Comparison of ENCODE assay signal across 1 cellular context in the genomic region with DNA sequence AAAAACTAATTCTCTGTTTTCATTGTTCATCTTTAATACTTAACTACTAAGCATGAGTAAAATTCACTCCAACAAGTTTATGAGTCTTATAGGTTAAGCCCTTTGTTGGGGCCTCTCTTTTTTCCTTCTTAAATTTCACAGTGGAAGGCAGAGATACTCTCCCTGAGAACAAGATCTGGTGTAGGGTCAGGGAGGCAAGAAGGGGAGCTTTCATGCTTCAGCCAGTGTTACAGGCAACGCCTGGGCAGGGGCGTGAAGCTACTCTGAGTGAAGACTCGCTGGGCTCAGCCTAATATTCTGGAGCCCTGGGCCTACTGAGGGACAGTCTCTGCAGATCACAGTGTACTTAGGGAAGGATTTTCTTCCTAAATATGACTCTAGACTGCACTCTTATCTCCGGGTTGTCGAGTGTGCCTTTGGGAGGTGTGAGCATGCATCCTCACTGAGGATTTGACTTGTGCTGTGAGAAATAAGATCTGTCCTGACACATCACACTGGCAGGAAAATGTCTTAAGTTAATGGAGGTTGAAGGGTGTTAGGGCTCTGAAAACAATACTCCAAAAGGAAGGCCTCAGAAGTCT.
TF ChIP-seq lines count a peak whose summit lies in the region.

No MANE protein-coding gene starts in this region.

TF ChIP-seq in K562, 482 proteins besides CTCF, POLR2A, EP300 and RAD21 (continued from another document):
- TF ChIP-seq, protein P1, sequence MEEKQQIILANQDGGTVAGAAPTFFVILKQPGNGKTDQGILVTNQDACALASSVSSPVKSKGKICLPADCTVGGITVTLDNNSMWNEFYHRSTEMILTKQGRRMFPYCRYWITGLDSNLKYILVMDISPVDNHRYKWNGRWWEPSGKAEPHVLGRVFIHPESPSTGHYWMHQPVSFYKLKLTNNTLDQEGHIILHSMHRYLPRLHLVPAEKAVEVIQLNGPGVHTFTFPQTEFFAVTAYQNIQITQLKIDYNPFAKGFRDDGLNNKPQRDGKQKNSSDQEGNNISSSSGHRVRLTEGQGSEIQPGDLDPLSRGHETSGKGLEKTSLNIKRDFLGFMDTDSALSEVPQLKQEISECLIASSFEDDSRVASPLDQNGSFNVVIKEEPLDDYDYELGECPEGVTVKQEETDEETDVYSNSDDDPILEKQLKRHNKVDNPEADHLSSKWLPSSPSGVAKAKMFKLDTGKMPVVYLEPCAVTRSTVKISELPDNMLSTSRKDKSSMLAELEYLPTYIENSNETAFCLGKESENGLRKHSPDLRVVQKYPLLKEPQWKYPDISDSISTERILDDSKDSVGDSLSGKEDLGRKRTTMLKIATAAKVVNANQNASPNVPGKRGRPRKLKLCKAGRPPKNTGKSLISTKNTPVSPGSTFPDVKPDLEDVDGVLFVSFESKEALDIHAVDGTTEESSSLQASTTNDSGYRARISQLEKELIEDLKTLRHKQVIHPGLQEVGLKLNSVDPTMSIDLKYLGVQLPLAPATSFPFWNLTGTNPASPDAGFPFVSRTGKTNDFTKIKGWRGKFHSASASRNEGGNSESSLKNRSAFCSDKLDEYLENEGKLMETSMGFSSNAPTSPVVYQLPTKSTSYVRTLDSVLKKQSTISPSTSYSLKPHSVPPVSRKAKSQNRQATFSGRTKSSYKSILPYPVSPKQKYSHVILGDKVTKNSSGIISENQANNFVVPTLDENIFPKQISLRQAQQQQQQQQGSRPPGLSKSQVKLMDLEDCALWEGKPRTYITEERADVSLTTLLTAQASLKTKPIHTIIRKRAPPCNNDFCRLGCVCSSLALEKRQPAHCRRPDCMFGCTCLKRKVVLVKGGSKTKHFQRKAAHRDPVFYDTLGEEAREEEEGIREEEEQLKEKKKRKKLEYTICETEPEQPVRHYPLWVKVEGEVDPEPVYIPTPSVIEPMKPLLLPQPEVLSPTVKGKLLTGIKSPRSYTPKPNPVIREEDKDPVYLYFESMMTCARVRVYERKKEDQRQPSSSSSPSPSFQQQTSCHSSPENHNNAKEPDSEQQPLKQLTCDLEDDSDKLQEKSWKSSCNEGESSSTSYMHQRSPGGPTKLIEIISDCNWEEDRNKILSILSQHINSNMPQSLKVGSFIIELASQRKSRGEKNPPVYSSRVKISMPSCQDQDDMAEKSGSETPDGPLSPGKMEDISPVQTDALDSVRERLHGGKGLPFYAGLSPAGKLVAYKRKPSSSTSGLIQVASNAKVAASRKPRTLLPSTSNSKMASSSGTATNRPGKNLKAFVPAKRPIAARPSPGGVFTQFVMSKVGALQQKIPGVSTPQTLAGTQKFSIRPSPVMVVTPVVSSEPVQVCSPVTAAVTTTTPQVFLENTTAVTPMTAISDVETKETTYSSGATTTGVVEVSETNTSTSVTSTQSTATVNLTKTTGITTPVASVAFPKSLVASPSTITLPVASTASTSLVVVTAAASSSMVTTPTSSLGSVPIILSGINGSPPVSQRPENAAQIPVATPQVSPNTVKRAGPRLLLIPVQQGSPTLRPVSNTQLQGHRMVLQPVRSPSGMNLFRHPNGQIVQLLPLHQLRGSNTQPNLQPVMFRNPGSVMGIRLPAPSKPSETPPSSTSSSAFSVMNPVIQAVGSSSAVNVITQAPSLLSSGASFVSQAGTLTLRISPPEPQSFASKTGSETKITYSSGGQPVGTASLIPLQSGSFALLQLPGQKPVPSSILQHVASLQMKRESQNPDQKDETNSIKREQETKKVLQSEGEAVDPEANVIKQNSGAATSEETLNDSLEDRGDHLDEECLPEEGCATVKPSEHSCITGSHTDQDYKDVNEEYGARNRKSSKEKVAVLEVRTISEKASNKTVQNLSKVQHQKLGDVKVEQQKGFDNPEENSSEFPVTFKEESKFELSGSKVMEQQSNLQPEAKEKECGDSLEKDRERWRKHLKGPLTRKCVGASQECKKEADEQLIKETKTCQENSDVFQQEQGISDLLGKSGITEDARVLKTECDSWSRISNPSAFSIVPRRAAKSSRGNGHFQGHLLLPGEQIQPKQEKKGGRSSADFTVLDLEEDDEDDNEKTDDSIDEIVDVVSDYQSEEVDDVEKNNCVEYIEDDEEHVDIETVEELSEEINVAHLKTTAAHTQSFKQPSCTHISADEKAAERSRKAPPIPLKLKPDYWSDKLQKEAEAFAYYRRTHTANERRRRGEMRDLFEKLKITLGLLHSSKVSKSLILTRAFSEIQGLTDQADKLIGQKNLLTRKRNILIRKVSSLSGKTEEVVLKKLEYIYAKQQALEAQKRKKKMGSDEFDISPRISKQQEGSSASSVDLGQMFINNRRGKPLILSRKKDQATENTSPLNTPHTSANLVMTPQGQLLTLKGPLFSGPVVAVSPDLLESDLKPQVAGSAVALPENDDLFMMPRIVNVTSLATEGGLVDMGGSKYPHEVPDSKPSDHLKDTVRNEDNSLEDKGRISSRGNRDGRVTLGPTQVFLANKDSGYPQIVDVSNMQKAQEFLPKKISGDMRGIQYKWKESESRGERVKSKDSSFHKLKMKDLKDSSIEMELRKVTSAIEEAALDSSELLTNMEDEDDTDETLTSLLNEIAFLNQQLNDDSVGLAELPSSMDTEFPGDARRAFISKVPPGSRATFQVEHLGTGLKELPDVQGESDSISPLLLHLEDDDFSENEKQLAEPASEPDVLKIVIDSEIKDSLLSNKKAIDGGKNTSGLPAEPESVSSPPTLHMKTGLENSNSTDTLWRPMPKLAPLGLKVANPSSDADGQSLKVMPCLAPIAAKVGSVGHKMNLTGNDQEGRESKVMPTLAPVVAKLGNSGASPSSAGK (IDR thresholded peaks at IDR 0.05) = peak; percentile 62
